Comparison of ENCODE assay signal across 9 cellular contexts in genomic region chr17:35788504-35788998, GRCh38. TPM values are rescaled to one million over a fixed set of nuclear protein-coding genes. Genes with fewer than 3 reads are reported as not detected.
DNase-seq lines count a peak whose midpoint lies in the region; ATAC-seq and TF ChIP-seq lines count a peak whose summit lies in the region.
"Had no signal": no experiment of that assay in that cellular context is flagged by ENCODE, and none has a peak within 500 bp of the region (broad histone marks: within the 10 kb centered on the region; RNA-seq: fewer than 3 reads in every experiment).

No MANE protein-coding gene starts in this region.

- no peaks in the 10 kb centered on the region for H3K36me3 ChIP-seq in breast epithelium
- H3K36me3 ChIP-seq in aorta (ENCODE audit: control insufficient read depth in 1 of 2, insufficient read depth in 2 of 2, low read length in 1 of 2) = no peaks in the 10 kb centered on the region

- BruUV-seq in MCF 10A (replicated peaks; lab: Mats Ljungman, UMichigan) = no TSS peak

- ATAC-seq in aorta (ENCODE audit: low FRiP score) (peak; percentile 72), HG03571 (IDR thresholded peaks at IDR 0.05; ENCODE audit: unreplicated experiment) (no peak)

- H3K4me3 ChIP-seq in breast epithelium = no peak overlapping the region
- peak overlapping the region; percentile 27 for H3K4me3 ChIP-seq in coronary artery
- no peak overlapping the region for H3K4me3 ChIP-seq in aorta (ENCODE audit: low read length in 2 of 2)

- H3K4me3 Mint-ChIP-seq in MCF 10A (ENCODE audit: unreplicated experiment) = peak overlapping the region; percentile 52

- CTCF ChIA-PET in MCF 10A (lab: Yijun Ruan, JAX) = interaction anchor here (0.6 to 6.2 kb wide), 11 partner anchors 8 to 720 kb away, joined by 3 to 48 read pairs (median 7); partner anchors contain the start of gene TAF15

- H3K27me3 Mint-ChIP-seq in MCF 10A (ENCODE audit: insufficient read depth, unreplicated experiment) = no peaks in the 10 kb centered on the region

- peaks cover 31% of the 10 kb centered on the region for H3K36me3 Mint-ChIP-seq in MCF 10A (ENCODE audit: insufficient read depth, unreplicated experiment)
- H3K36me3 Mint-ChIP-seq: CD4-positive, CD25-positive, alpha-beta regulatory T cell had no signal

- H3K4me1 Mint-ChIP-seq in MCF 10A (ENCODE audit: insufficient read depth, unreplicated experiment) = peaks cover 59% of the 10 kb centered on the region

- H3K27me3 ChIP-seq in breast epithelium (peaks cover 0 to 7% of the 10 kb centered on the region in 2 donors), aorta (ENCODE audit: control insufficient read depth in 1 of 2, insufficient read depth in 2 of 2, low read length in 1 of 2) (no peaks in the 10 kb centered on the region)

- peak overlapping the region; percentile 85 for H3K27ac Mint-ChIP-seq in MCF 10A (ENCODE audit: low read depth, unreplicated experiment)

- no peaks in the 10 kb centered on the region for H3K9me3 Mint-ChIP-seq in MCF 10A (ENCODE audit: unreplicated experiment)

- no peak for TF ChIP-seq POLR2A in breast epithelium (IDR thresholded peaks at IDR 0.05)

- DNase-seq in MCF 10A (ENCODE audit: unreplicated experiment) (peak; percentile 95), breast epithelium (ENCODE audit: low spot score in 2 of 2) (no peak), coronary artery (ENCODE audit: low spot score) (peak; percentile 74), midbrain (lab: John Stamatoyannopoulos, UW) (peak; percentile 38), aorta (no peak), NCI-H69 (lab: John Stamatoyannopoulos, UW) (no peak)
- DNase-seq in effector CD4-positive, alpha-beta T cell = no peak
- DNase-seq: CD4-positive, CD25-positive, alpha-beta regulatory T cell had no signal

- POLR2A ChIA-PET in MCF 10A (lab: Yijun Ruan, JAX) = interaction anchor here (0.8 to 27.6 kb wide), 6 partner anchors 10 to 355 kb away, joined by 3 to 736 read pairs (median 36); partner anchors contain the start of gene TAF15

- WGBS in aorta, 2 donors = 26 to 31% methylated on average over 2 of the region's 2 CpGs

- TF ChIP-seq CTCF in MCF 10A (IDR thresholded peaks at IDR 0.05; ENCODE audit: unreplicated experiment) (no peak), breast epithelium (IDR thresholded peaks at IDR 0.05) (no peak), coronary artery (IDR thresholded peaks at IDR 0.05) (no peak)

- H3K27ac ChIP-seq in breast epithelium = peak overlapping the region in 1 of 2 donors; percentile 55
- peak overlapping the region; percentile 36 to 87 for H3K27ac ChIP-seq in coronary artery
- H3K27ac ChIP-seq in aorta (ENCODE audit: low read depth in 1 of 2, low read length in 2 of 2) = no peak overlapping the region

- H3K9me3 ChIP-seq in breast epithelium (no peaks in the 10 kb centered on the region), aorta (ENCODE audit: control insufficient read depth, low read length) (no peaks in the 10 kb centered on the region)

- intact Hi-C loops in MCF 10A (cut with micrococcal nuclease) (no loop called here), breast epithelium (cut with DNase I; ENCODE audit: low total_unique reads) (no loop called here), aorta (cut with DNase I) (no loop called here)

- H3K4me1 ChIP-seq in breast epithelium = no peaks in the 10 kb centered on the region
- no peaks in the 10 kb centered on the region for H3K4me1 ChIP-seq in aorta (ENCODE audit: control insufficient read depth in 1 of 2, insufficient read depth in 2 of 2, low read length in 2 of 2)

RNA-seq across cellular contexts. Expression of gene MMP28, which starts 6.9 kb away (rescaled TPM):
- total RNA-seq in MCF 10A (2022) (22.3 and 27.4 TPM in 2 replicates), breast epithelium (10 to 100 TPM in 2 of 3 donors, 1 to 10 TPM in 1; 5.6 to 25.6 (median 12.3) TPM), aorta (1 to 10 TPM; 4.5 to 6.4 TPM)
- polyA plus RNA-seq in aorta = 1 to 10 TPM; 1.5 to 5.4 TPM
- total RNA-seq: CD4-positive, CD25-positive, alpha-beta regulatory T cell had no signal

RNA-seq across cellular contexts. Expression of gene TAF15, which starts 20.7 kb away (rescaled TPM):
- total RNA-seq in MCF 10A (2022) (284 and 337 TPM in 2 replicates), breast epithelium (10 to 100 TPM; 65.5 to 76.8 (median 72.8) TPM), aorta (100 to 1,000 TPM; 136 to 167 TPM)
- polyA plus RNA-seq in aorta = 100 to 1,000 TPM in 1 of 2 donors, 10 to 100 TPM in 1; 86.2 to 143 TPM

RNA-seq across cellular contexts. Expression of gene C17orf50, which starts 27.9 kb away (rescaled TPM):
- total RNA-seq in MCF 10A (2022) (not detected in 2 replicates), breast epithelium (not detected), aorta (not detected)
- polyA plus RNA-seq in aorta = not detected
- total RNA-seq: CD4-positive, CD25-positive, alpha-beta regulatory T cell had no signal
- polyA plus RNA-seq: CD4-positive, CD25-positive, alpha-beta regulatory T cell had no signal

RNA-seq across cellular contexts. Expression of gene GAS2L2, which starts 35.5 kb away (rescaled TPM):
- total RNA-seq in MCF 10A (2022) (0.23 and 0.39 TPM in 2 replicates), breast epithelium (under 1 TPM; 0.29 to 0.33 (median 0.32) TPM), aorta (not detected)
- under 1 TPM in 1 of 2 donors, not detected in 1; 0.05 TPM for polyA plus RNA-seq in aorta
- total RNA-seq: CD4-positive, CD25-positive, alpha-beta regulatory T cell had no signal
- polyA plus RNA-seq: CD4-positive, CD25-positive, alpha-beta regulatory T cell had no signal

RNA-seq across cellular contexts. Expression of gene RASL10B, which starts 57.1 kb away (rescaled TPM):
- 0.09 and 0.10 TPM in 2 replicates for total RNA-seq in MCF 10A (2022)
- total RNA-seq in breast epithelium = 10 to 100 TPM in 2 of 3 donors, 1 to 10 TPM in 1; 5.9 to 27.8 (median 11.1) TPM
- total RNA-seq in aorta = 1 to 10 TPM; 1.3 to 3.5 TPM
- polyA plus RNA-seq in aorta = 1 to 10 TPM in 1 of 2 donors, under 1 TPM in 1; 0.31 to 1.3 TPM
- total RNA-seq: CD4-positive, CD25-positive, alpha-beta regulatory T cell had no signal

Comparison
In these comparisons a context has a peak if more than half of its experiments do, and no peak if none do; other contexts are left out.
1. DNase-seq: peak in MCF 10A (single experiment), coronary artery (single experiment) and midbrain (single experiment); none in breast epithelium (0 of 2), aorta (0 of 2), NCI-H69 (single experiment) and effector CD4-positive, alpha-beta T cell (single experiment).
2. H3K27ac ChIP-seq: peak in coronary artery (2 of 2); none in aorta (0 of 2).